ENCODE assay signal across 12 cellular contexts in genomic region chr19:954672-955494, GRCh38. TPM values are rescaled to one million over a fixed set of nuclear protein-coding genes. Genes with fewer than 3 reads are reported as not detected.
A peak's percentile ranks its signal among the peaks of the same experiment; 100 is the strongest.
DNase-seq lines count a peak whose midpoint lies in the region; ATAC-seq and TF ChIP-seq lines count a peak whose summit lies in the region.
"Had no signal": no experiment of that assay in that cellular context is flagged by ENCODE, and none has a peak within 500 bp of the region (broad histone marks: within the 10 kb centered on the region; RNA-seq: fewer than 3 reads in every experiment).

No MANE protein-coding gene starts in this region.

- no peak overlapping the region for H3K4me3 Mint-ChIP-seq in chondrocyte (ENCODE audit: unreplicated experiment)
- H3K4me3 Mint-ChIP-seq in stimulated activated memory B cell treated with anti-CD40 and anti-IgM and Interleukin-4, amounts not matched to agents 10 μg/mL and 1 μg/mL and 100 μg/mL, for 72 hours: peak overlapping the region; percentile 75

- ATAC-seq in GM18861 (IDR thresholded peaks at IDR 0.05; ENCODE audit: unreplicated experiment) (peak; percentile 43), HG03108 (IDR thresholded peaks at IDR 0.05; ENCODE audit: unreplicated experiment) (peak; percentile 34), GM21619 (IDR thresholded peaks at IDR 0.05; ENCODE audit: unreplicated experiment) (no peak), HG03095 (IDR thresholded peaks at IDR 0.05; ENCODE audit: unreplicated experiment) (no peak)
- ATAC-seq in stimulated activated memory B cell treated with anti-CD40 and anti-IgM and Interleukin-4, amounts not matched to agents 10 μg/mL and 1 μg/mL and 100 μg/mL, for 72 hours: peak; percentile 76

- no peaks in the 10 kb centered on the region for H3K36me3 Mint-ChIP-seq in chondrocyte (ENCODE audit: low read depth)
- H3K36me3 Mint-ChIP-seq in stimulated activated memory B cell treated with anti-CD40 and anti-IgM and Interleukin-4, amounts not matched to agents 10 μg/mL and 1 μg/mL and 100 μg/mL, for 72 hours: peaks cover 13% of the 10 kb centered on the region

- no peak for TF ChIP-seq CTCF in chondrocyte (IDR thresholded peaks at IDR 0.05)

- no peak overlapping the region for H3K27ac Mint-ChIP-seq in chondrocyte (ENCODE audit: unreplicated experiment)
- H3K27ac Mint-ChIP-seq in stimulated activated memory B cell treated with anti-CD40 and anti-IgM and Interleukin-4, amounts not matched to agents 10 μg/mL and 1 μg/mL and 100 μg/mL, for 72 hours: peak overlapping the region; percentile 100

- no peaks in the 10 kb centered on the region for H3K9me3 Mint-ChIP-seq in chondrocyte (ENCODE audit: low read depth)
- no peaks in the 10 kb centered on the region for H3K9me3 Mint-ChIP-seq in stimulated activated memory B cell treated with anti-CD40 and anti-IgM and Interleukin-4, amounts not matched to agents 10 μg/mL and 1 μg/mL and 100 μg/mL, for 72 hours

- no peaks in the 10 kb centered on the region for H3K27me3 Mint-ChIP-seq in chondrocyte (ENCODE audit: low read depth)
- H3K27me3 Mint-ChIP-seq in stimulated activated memory B cell treated with anti-CD40 and anti-IgM and Interleukin-4, amounts not matched to agents 10 μg/mL and 1 μg/mL and 100 μg/mL, for 72 hours: no peaks in the 10 kb centered on the region

- H3K4me1 Mint-ChIP-seq in chondrocyte (ENCODE audit: low read depth): peaks cover 10% of the 10 kb centered on the region
- peaks cover 49% of the 10 kb centered on the region for H3K4me1 Mint-ChIP-seq in stimulated activated memory B cell treated with anti-CD40 and anti-IgM and Interleukin-4, amounts not matched to agents 10 μg/mL and 1 μg/mL and 100 μg/mL, for 72 hours

- DNase-seq in chondrocyte (ENCODE audit: low spot score): peak; percentile 88
- DNase-seq in stimulated activated CD4-positive, alpha-beta T cell treated with anti-CD3 and anti-CD28 coated beads, Interleukin-4, amount 100 ng/mL, for 1 hour: no peak
- DNase-seq: activated CD4-positive, CD25-positive, alpha-beta regulatory T cell treated with anti-CD3 and anti-CD28 coated beads, Interleukin-2, amount 50 U/mL, for 72 hours; activated effector memory CD4-positive, alpha-beta T cell treated with Interleukin-2 at 50 U/mL for 16 hours; DMS153; SHP77 had no signal

RNA-seq across cellular contexts. Expression of gene ARID3A, which starts 29.0 kb away (rescaled TPM):
- 6.6 to 10.0 TPM (median 8.8 TPM) in 3 replicates for total RNA-seq in chondrocyte

RNA-seq across cellular contexts. Expression of gene WDR18, which starts 29.3 kb away (rescaled TPM):
- total RNA-seq in chondrocyte: 42.1 to 48.5 TPM (median 48.0 TPM) in 3 replicates

RNA-seq across cellular contexts. Expression of gene KISS1R, which starts 37.8 kb away (rescaled TPM):
- 0.17 to 0.38 TPM (median 0.24 TPM) in 3 replicates for total RNA-seq in chondrocyte
- total RNA-seq: myocyte had no signal

RNA-seq across cellular contexts. Expression of gene R3HDM4, which starts 41.9 kb away (rescaled TPM):
- 47.1 to 52.2 TPM (median 48.4 TPM) in 3 replicates for total RNA-seq in chondrocyte

RNA-seq across cellular contexts. Expression of gene GRIN3B, which starts 45.3 kb away (rescaled TPM):
- 0.31 to 0.67 TPM (median 0.33 TPM) in 3 replicates for total RNA-seq in chondrocyte

Comparison
In these comparisons a context has a peak if more than half of its experiments do, and no peak if none do; other contexts are left out.
1. ATAC-seq: peak in GM18861 (single experiment), HG03108 (single experiment) and stimulated activated memory B cell treated with anti-CD40 and anti-IgM and Interleukin-4, amounts not matched to agents 10 μg/mL and 1 μg/mL and 100 μg/mL, for 72 hours (single experiment); none in GM21619 (single experiment) and HG03095 (single experiment).